In the genomic region with DNA sequence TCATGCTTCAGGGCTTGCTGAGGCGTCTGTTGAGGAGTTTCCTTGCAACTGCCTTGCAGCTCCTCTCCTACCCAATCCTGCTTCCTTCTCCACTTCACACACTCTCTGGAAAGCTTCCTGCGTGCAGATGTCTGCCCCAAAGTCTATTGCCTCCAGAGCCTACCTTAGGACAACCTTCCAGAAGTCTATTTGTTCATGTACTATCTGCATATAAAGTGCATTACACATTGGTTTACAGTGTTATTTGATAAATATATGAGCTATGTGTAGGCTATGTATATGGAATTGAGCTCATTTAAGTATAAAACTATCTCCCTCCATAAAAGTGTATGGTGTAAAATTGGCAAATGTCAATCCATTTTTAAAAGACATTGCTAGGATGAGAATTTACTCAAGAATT, we compare ENCODE assay signal across 19 cellular contexts. TPM values are rescaled to one million over a fixed set of nuclear protein-coding genes. Genes with fewer than 3 reads are reported as not detected.
A peak's percentile ranks its signal among the peaks of the same experiment; 100 is the strongest.
DNase-seq lines count a peak whose midpoint lies in the region; TF ChIP-seq lines count a peak whose summit lies in the region.
"Had no signal": no experiment of that assay in that cellular context is flagged by ENCODE, and none has a peak within 500 bp of the region (broad histone marks: within the 10 kb centered on the region; RNA-seq: fewer than 3 reads in every experiment).

No MANE protein-coding gene starts in this region.

- peak overlapping the region; percentile 94 for H3K27ac ChIP-seq in C4-2B
- H3K27ac ChIP-seq: GM23248 had no signal

- intact Hi-C loops in activated CD4-positive, alpha-beta T cell treated with anti-CD3 and anti-CD28 coated beads, Interleukin-2, amount 10 ng/mL, durations not matched to agents 24 days and 14 days (cut with micrococcal nuclease), result no loop called here

- TF ChIP-seq CTCF in C4-2B (conservative IDR thresholded peaks at IDR 0.05), result no peak
- TF ChIP-seq CTCF in neural crest cell (conservative IDR thresholded peaks at IDR 0.05), result no peak
- TF ChIP-seq CTCF in HFFc6 (IDR thresholded peaks at IDR 0.05), result no peak

- DNase-seq in RPMI7951 (ENCODE audit: low read depth) (peak; percentile 32), neural crest cell (ENCODE audit: low read depth, low spot score) (no peak), HFFc6 (no peak), NCI-H524 treated with DMSO at 0.1 percent for 48 hours (lab: John Stamatoyannopoulos, UW) (no peak)
- no peak for DNase-seq in activated CD4-positive, alpha-beta T cell treated with anti-CD3 and anti-CD28 coated beads, Interleukin-2, amount 10 ng/mL, durations not matched to agents 24 days and 14 days
- DNase-seq: ACHN; BE2C; C1 segment of cervical spinal cord; CD4-positive, alpha-beta T cell; DMS153; DND-41; EL; GM23248; HCEC 1CT; KG1 had no signal

- H3K36me3 Mint-ChIP-seq in neural crest cell (ENCODE audit: low read depth) (no peaks in the 10 kb centered on the region), HFFc6 (ENCODE audit: low read depth) (peaks cover 16% of the 10 kb centered on the region)
- no peaks in the 10 kb centered on the region for H3K36me3 Mint-ChIP-seq in activated CD4-positive, alpha-beta T cell treated with anti-CD3 and anti-CD28 coated beads, Interleukin-2, amount 10 ng/mL, durations not matched to agents 24 days and 14 days (ENCODE audit: low read depth)

- H3K27ac Mint-ChIP-seq in neural crest cell (ENCODE audit: unreplicated experiment), result peak overlapping the region; percentile 5
- no peak overlapping the region for H3K27ac Mint-ChIP-seq in HFFc6
- H3K27ac Mint-ChIP-seq in activated CD4-positive, alpha-beta T cell treated with anti-CD3 and anti-CD28 coated beads, Interleukin-2, amount 10 ng/mL, durations not matched to agents 24 days and 14 days, result no peak overlapping the region
- H3K27ac Mint-ChIP-seq: CD4-positive, alpha-beta T cell had no signal

- H3K4me1 Mint-ChIP-seq in neural crest cell (no peaks in the 10 kb centered on the region), HFFc6 (ENCODE audit: low read depth) (peaks cover 59% of the 10 kb centered on the region)
- no peaks in the 10 kb centered on the region for H3K4me1 Mint-ChIP-seq in activated CD4-positive, alpha-beta T cell treated with anti-CD3 and anti-CD28 coated beads, Interleukin-2, amount 10 ng/mL, durations not matched to agents 24 days and 14 days

- H3K9me3 Mint-ChIP-seq in neural crest cell, result no peaks in the 10 kb centered on the region
- H3K9me3 Mint-ChIP-seq in HFFc6, result no peaks in the 10 kb centered on the region
- H3K9me3 Mint-ChIP-seq in activated CD4-positive, alpha-beta T cell treated with anti-CD3 and anti-CD28 coated beads, Interleukin-2, amount 10 ng/mL, durations not matched to agents 24 days and 14 days, result no peaks in the 10 kb centered on the region
- H3K9me3 Mint-ChIP-seq: CD4-positive, alpha-beta T cell had no signal

- H3K27me3 Mint-ChIP-seq in neural crest cell (ENCODE audit: low read depth) (peaks cover 44% of the 10 kb centered on the region), HFFc6 (ENCODE audit: insufficient read depth) (no peaks in the 10 kb centered on the region)
- H3K27me3 Mint-ChIP-seq in activated CD4-positive, alpha-beta T cell treated with anti-CD3 and anti-CD28 coated beads, Interleukin-2, amount 10 ng/mL, durations not matched to agents 24 days and 14 days, result no peaks in the 10 kb centered on the region

- H3K4me3 Mint-ChIP-seq in neural crest cell (no peak overlapping the region), HFFc6 (no peak overlapping the region)
- H3K4me3 Mint-ChIP-seq in activated CD4-positive, alpha-beta T cell treated with anti-CD3 and anti-CD28 coated beads, Interleukin-2, amount 10 ng/mL, durations not matched to agents 24 days and 14 days, result no peak overlapping the region
- H3K4me3 Mint-ChIP-seq: CD4-positive, alpha-beta T cell had no signal

RNA-seq across cellular contexts. Expression of a gene that starts 9.8 kb away (rescaled TPM):
- total RNA-seq in RPMI7951 (2014; rRNA removed; shearing (Covaris generic)), result 31.3 and 39.9 TPM in 2 replicates
- total RNA-seq in neural crest cell, result 0.07 and 0.32 TPM in 2 replicates
- 10 to 100 TPM; 11.2 to 20.3 (median 17.1) TPM for total RNA-seq in HFFc6 (2021; fragmentation: NEBNext Ultra II Directional; extraction: Animal tissue kit (Norgen Biotek cat#: 25700))
- not detected in 2 replicates for total RNA-seq in activated CD4-positive, alpha-beta T cell treated with anti-CD3 and anti-CD28 coated beads, Interleukin-2, amount 10 ng/mL, durations not matched to agents 24 days and 14 days
- total RNA-seq: CD4-positive, alpha-beta T cell; G401; GM12878; HepG2 had no signal
